In genomic region chr4:85222561-85222960, GRCh38 we compare ENCODE assay signal across 25 cellular contexts.
"Had no signal": no experiment of that assay in that cellular context is flagged by ENCODE, and none has a peak within 500 bp of the region (broad histone marks: within the 10 kb centered on the region; RNA-seq: fewer than 3 reads in every experiment).

No MANE protein-coding gene starts in this region.

- H3K27me3 Mint-ChIP-seq: dendritic cell treated with granulocyte-macrophage colony-stimulating factor and Interleukin-4, amounts not matched to agents 40 ng/mL and 50 ng/mL, for 4 days; effector memory CD8-positive, alpha-beta T cell; memory B cell had no signal

- FAIRE-seq: endometrium, frontal cortex had no signal

- H3K27ac Mint-ChIP-seq: dendritic cell treated with granulocyte-macrophage colony-stimulating factor and Interleukin-4, amounts not matched to agents 40 ng/mL and 50 ng/mL, for 4 days; effector memory CD8-positive, alpha-beta T cell; endodermal cell; immature natural killer cell; memory B cell; mesothelial cell of epicardium; naive B cell; naive thymus-derived CD8-positive, alpha-beta T cell had no signal

- H3K79me2 ChIP-seq: hepatocyte had no signal

- H3K27me3 ChIP-seq: colonic mucosa, esophagus muscularis mucosa, foreskin keratinocyte, gastroesophageal sphincter, heart left ventricle, hepatocyte, left lung had no signal

- ATAC-seq: effector memory CD8-positive, alpha-beta T cell; foreskin keratinocyte; gastroesophageal sphincter; heart left ventricle; left cardiac atrium; left lung; left ventricle myocardium superior; lower lobe of right lung; mucosa of descending colon; naive thymus-derived CD8-positive, alpha-beta T cell had no signal

- H2AFZ ChIP-seq: hepatocyte had no signal

- H3K9me3 ChIP-seq: colonic mucosa had no signal

- H3K4me1 Mint-ChIP-seq: endodermal cell; immature natural killer cell; memory B cell; mesothelial cell of epicardium; naive B cell; naive thymus-derived CD8-positive, alpha-beta T cell had no signal

- H3K36me3 Mint-ChIP-seq: immature natural killer cell, mesothelial cell of epicardium had no signal

- DNase-seq: colonic mucosa; cortex of kidney; effector CD8-positive, alpha-beta T cell; effector memory CD8-positive, alpha-beta T cell; endodermal cell; heart left ventricle; hypothalamus; immature natural killer cell; islet precursor cell; left cardiac atrium; left lung; left ventricle myocardium superior; lower lobe of right lung; mucosa of descending colon; naive B cell; naive thymus-derived CD8-positive, alpha-beta T cell had no signal

- H3K27ac ChIP-seq: colonic mucosa, esophagus muscularis mucosa, foreskin keratinocyte, gastroesophageal sphincter, heart left ventricle, hepatocyte, left lung, lower lobe of right lung had no signal

- H3K36me3 ChIP-seq: colonic mucosa, esophagus muscularis mucosa, gastroesophageal sphincter, heart left ventricle, left lung, lower lobe of right lung had no signal

- H3K4me1 ChIP-seq: colonic mucosa, esophagus muscularis mucosa, foreskin keratinocyte, gastroesophageal sphincter, heart left ventricle, left lung, lower lobe of right lung had no signal

- H3K4me3 ChIP-seq: colonic mucosa, esophagus muscularis mucosa, gastroesophageal sphincter, heart left ventricle, hepatocyte, left lung, lower lobe of right lung, mucosa of descending colon had no signal

- H3K4me3 Mint-ChIP-seq: dendritic cell treated with granulocyte-macrophage colony-stimulating factor and Interleukin-4, amounts not matched to agents 40 ng/mL and 50 ng/mL, for 4 days; effector memory CD8-positive, alpha-beta T cell; endodermal cell; immature natural killer cell; memory B cell; mesothelial cell of epicardium; naive B cell; naive thymus-derived CD8-positive, alpha-beta T cell had no signal

- H3K4me2 ChIP-seq: hepatocyte had no signal
